14 cellular contexts compared by ENCODE assay signal in genomic region chr1:160942926-160943325, GRCh38. TPM values are rescaled to one million over a fixed set of nuclear protein-coding genes. Genes with fewer than 3 reads are reported as not detected.
A peak's percentile ranks its signal among the peaks of the same experiment; 100 is the strongest.
DNase-seq lines count a peak whose midpoint lies in the region; ATAC-seq, FAIRE-seq and TF ChIP-seq lines count a peak whose summit lies in the region.
"Had no signal": no experiment of that assay in that cellular context is flagged by ENCODE, and none has a peak within 500 bp of the region (broad histone marks: within the 10 kb centered on the region; RNA-seq: fewer than 3 reads in every experiment).

No MANE protein-coding gene starts in this region.

- H3K9ac ChIP-seq in OCI-LY1 (ENCODE audit: low read length): no peak overlapping the region

- no peaks in the 10 kb centered on the region for H3K9me2 ChIP-seq in OCI-LY1 (ENCODE audit: low read depth, low read length)

- CTCF ChIA-PET in A549 (lab: Yijun Ruan, JAX): interaction anchor here (0.6 to 4.1 kb wide), 5 partner anchors 10 to 787 kb away, joined by 3 to 44 read pairs (median 4); partner anchors contain the start of gene ITLN2

- no peaks in the 10 kb centered on the region for H4K20me1 ChIP-seq in OCI-LY1 (ENCODE audit: insufficient read depth, low read length)

- H3K9me3 ChIP-seq in A549 (no peaks in the 10 kb centered on the region), OCI-LY1 (ENCODE audit: low read length) (no peaks in the 10 kb centered on the region)

- no peak overlapping the region for H2AFZ ChIP-seq in OCI-LY1 (ENCODE audit: low read length)

- H3F3A ChIP-seq in OCI-LY1 (ENCODE audit: insufficient read depth, low read length): no peaks in the 10 kb centered on the region

- H3K4me3 ChIP-seq in A549: no peak overlapping the region
- no peak overlapping the region for H3K4me3 ChIP-seq in GM12865 (ENCODE audit: low read depth, low read length)
- H3K4me3 ChIP-seq in OCI-LY1 (ENCODE audit: low read depth, low read length, poor library complexity, severe bottlenecking): no peak overlapping the region
- H3K4me3 ChIP-seq: lung had no signal

- H3K4me2 ChIP-seq in A549: no peak overlapping the region
- no peak overlapping the region for H3K4me2 ChIP-seq in OCI-LY1 (ENCODE audit: low read length)

- H3K4me1 ChIP-seq in A549 (peaks cover 27% of the 10 kb centered on the region), OCI-LY1 (ENCODE audit: insufficient read depth, low read length, severe bottlenecking) (no peaks in the 10 kb centered on the region), foreskin keratinocyte (peaks cover 11% of the 10 kb centered on the region)

- FAIRE-seq in A549 (lab: Jason Lieb, UNC): no peak

- no peaks in the 10 kb centered on the region for H3K36me3 Mint-ChIP-seq in chondrocyte (ENCODE audit: low read depth)

- H3K36me3 ChIP-seq in OCI-LY1 (ENCODE audit: insufficient read depth, low read length): no peaks in the 10 kb centered on the region

- H3K4me1 Mint-ChIP-seq in chondrocyte (ENCODE audit: low read depth): no peaks in the 10 kb centered on the region

- no peak overlapping the region for H3K27ac Mint-ChIP-seq in chondrocyte (ENCODE audit: unreplicated experiment)
- H3K27ac Mint-ChIP-seq: activated naive CD8-positive, alpha-beta T cell treated with anti-CD3 and anti-CD28 coated beads, Interleukin-2, amount 10 ng/mL, durations not matched to agents 7 days and 5 days had no signal

- DNase-seq in A549 (ENCODE audit: low read depth in 1 of 2, low spot score in 1 of 2): peak in 1 of 2 experiments; percentile 51
- DNase-seq in GM12865 (ENCODE audit: low read depth): no peak
- DNase-seq in foreskin keratinocyte: peak in 1 of 2 donors; percentile 48
- no peak for DNase-seq in midbrain (lab: John Stamatoyannopoulos, UW)
- DNase-seq in chondrocyte (ENCODE audit: low spot score): no peak
- DNase-seq in SW480 (ENCODE audit: low spot score): no peak
- DNase-seq: activated naive CD8-positive, alpha-beta T cell treated with anti-CD3 and anti-CD28 coated beads, Interleukin-2, amount 10 ng/mL, durations not matched to agents 7 days and 5 days; CD8-positive, alpha-beta memory T cell; HCEC 1CT had no signal

- no peak overlapping the region for H3K27ac ChIP-seq in A549
- no peak overlapping the region for H3K27ac ChIP-seq in OCI-LY1 (ENCODE audit: low read depth, low read length, poor library complexity, severe bottlenecking)
- no peak overlapping the region for H3K27ac ChIP-seq in foreskin keratinocyte
- H3K27ac ChIP-seq: epithelial cell of prostate had no signal

- TF ChIP-seq CTCF in A549 (IDR thresholded peaks at IDR 0.05): peak; percentile 56
- peak; percentile 26 for TF ChIP-seq CTCF in GM12865 (IDR thresholded peaks at IDR 0.05; ENCODE audit: insufficient read depth, low read depth, low read length, missing control alignments)
- peak; percentile 30; the same call in 1 of the 2 replicates for TF ChIP-seq CTCF in OCI-LY1 (IDR thresholded peaks at IDR 0.05; ENCODE audit: low read length)
- TF ChIP-seq CTCF in foreskin keratinocyte (conservative IDR thresholded peaks at IDR 0.05): peak; percentile 68
- TF ChIP-seq CTCF in chondrocyte (IDR thresholded peaks at IDR 0.05): no peak

- TF ChIP-seq POLR2A in A549 (IDR thresholded peaks at IDR 0.05; ENCODE audit: low read length): no peak

- H3K79me2 ChIP-seq in OCI-LY1 (ENCODE audit: insufficient read depth, low read length): no peaks in the 10 kb centered on the region

- H3K4me3 Mint-ChIP-seq in chondrocyte (ENCODE audit: unreplicated experiment): no peak overlapping the region
- H3K4me3 Mint-ChIP-seq: activated naive CD8-positive, alpha-beta T cell treated with anti-CD3 and anti-CD28 coated beads, Interleukin-2, amount 10 ng/mL, durations not matched to agents 7 days and 5 days; CD8-positive, alpha-beta memory T cell had no signal

- H3K9me3 Mint-ChIP-seq in chondrocyte (ENCODE audit: low read depth): no peaks in the 10 kb centered on the region

- ATAC-seq in A549 (peak; percentile 94 to 97), foreskin keratinocyte (no peak), HG03565 (IDR thresholded peaks at IDR 0.05; ENCODE audit: unreplicated experiment) (no peak)

- no peak for TF ChIP-seq EP300 in A549 (IDR thresholded peaks at IDR 0.05)

- peaks cover 7% of the 10 kb centered on the region; the same call in 1 of the 2 replicates for H3K27me3 ChIP-seq in OCI-LY1 (ENCODE audit: insufficient read depth, low read length)
- peaks cover 23% of the 10 kb centered on the region for H3K27me3 ChIP-seq in foreskin keratinocyte

- peaks cover 17% of the 10 kb centered on the region for H3K27me3 Mint-ChIP-seq in chondrocyte (ENCODE audit: low read depth)

- POLR2A ChIA-PET in A549 (lab: Yijun Ruan, JAX): no interaction called here

- TF ChIP-seq RAD21 in A549 (conservative IDR thresholded peaks at IDR 0.05 in 1 of 2, IDR thresholded peaks at IDR 0.05 in 1 of 2): peak; percentile 64 to 73

- WGBS in A549 (ENCODE audit: missing lambda C conversion rate): 52% methylated on average over 3 of the region's 3 CpGs

TF ChIP-seq in A549, 52 proteins besides CTCF, POLR2A, EP300 and RAD21:
- TF ChIP-seq SMC3 (IDR thresholded peaks at IDR 0.05) (peak; percentile 40; the same call in 2 of the 3 replicates), KDM1A (IDR thresholded peaks at IDR 0.05; ENCODE audit: low read depth) (no peak), PHF8 (IDR thresholded peaks at IDR 0.05; ENCODE audit: borderline replicate concordance, low read depth) (no peak), JUNB (IDR thresholded peaks at IDR 0.05) (no peak)

RNA-seq across cellular contexts. Expression of gene ITLN2, which starts 11.7 kb away (rescaled TPM):
- polyA plus RNA-seq in A549 (2011; rRNA removed) (0.13 and 0.30 TPM in 2 replicates), A549 (2017; fragmentation: RNase III; extraction: RNeasy Plus Mini Kit Qiagen cat#74134 plus additional on column Dnase treatment) (0.22 TPM in 1 of 3 replicates, not detected in the others), foreskin keratinocyte (not detected in 2 replicates)
- 0.17 and 0.30 TPM in 2 replicates for polyA plus RNA-seq in A549 (2012; cell fraction: cytosol; rRNA removed)
- 0.12 TPM in 1 of 2 replicates, not detected in the other for polyA plus RNA-seq in A549 (2012; cell fraction: nucleus; rRNA removed)
- polyA minus RNA-seq in A549 (2011; rRNA and poly(A)+ RNA removed): 1.0 TPM in 1 of 2 replicates, not detected in the other
- total RNA-seq in foreskin keratinocyte (not detected in 2 replicates), chondrocyte (not detected in 3 replicates)
- total RNA-seq: activated naive CD8-positive, alpha-beta T cell treated with anti-CD3 and anti-CD28 coated beads, Interleukin-2, amount 10 ng/mL, durations not matched to agents 7 days and 5 days; CD8-positive, alpha-beta memory T cell; skeletal muscle tissue had no signal
- polyA plus RNA-seq: CD8-positive, alpha-beta memory T cell had no signal

RNA-seq across cellular contexts. Expression of gene ITLN1, which starts 57.9 kb away (rescaled TPM):
- polyA plus RNA-seq in A549 (2011; rRNA removed) (not detected in 2 replicates), A549 (2017; fragmentation: RNase III; extraction: RNeasy Plus Mini Kit Qiagen cat#74134 plus additional on column Dnase treatment) (not detected in 3 replicates), foreskin keratinocyte (not detected in 2 replicates)
- polyA plus RNA-seq in A549 (2012; cell fraction: cytosol; rRNA removed): 0.05 TPM in 1 of 2 replicates, not detected in the other
- 0.10 TPM in 1 of 2 replicates, not detected in the other for polyA plus RNA-seq in A549 (2012; cell fraction: nucleus; rRNA removed)
- polyA minus RNA-seq in A549 (2011; rRNA and poly(A)+ RNA removed): not detected in 2 replicates
- total RNA-seq in foreskin keratinocyte (not detected in 2 replicates), chondrocyte (not detected in 3 replicates)
- total RNA-seq: activated naive CD8-positive, alpha-beta T cell treated with anti-CD3 and anti-CD28 coated beads, Interleukin-2, amount 10 ng/mL, durations not matched to agents 7 days and 5 days; CD8-positive, alpha-beta memory T cell; skeletal muscle tissue had no signal
- polyA plus RNA-seq: CD8-positive, alpha-beta memory T cell had no signal

Comparison
In these comparisons a context has a peak if more than half of its experiments do, and no peak if none do; other contexts are left out.
1. ATAC-seq: peak in A549 (2 of 2); none in foreskin keratinocyte (single experiment) and HG03565 (single experiment).